ENCODE assay signal across 1 cellular context in genomic region chr6:53718597-53719460, GRCh38.
TF ChIP-seq lines count a peak whose summit lies in the region.

No MANE protein-coding gene starts in this region.

TF ChIP-seq in GM23338, 12 proteins besides CTCF, POLR2A, EP300 and RAD21 (continued from another document):
- TF ChIP-seq ZNF462 (CRISPR knock-in tag; IDR thresholded peaks at IDR 0.05) (no peak), REST (IDR thresholded peaks at IDR 0.05; ENCODE audit: unreplicated experiment) (no peak), NANOG (IDR thresholded peaks at IDR 0.05; ENCODE audit: borderline replicate concordance) (no peak), JUNB (IDR thresholded peaks at IDR 0.05; ENCODE audit: unreplicated experiment) (no peak), EZH2 (IDR thresholded peaks at IDR 0.05; ENCODE audit: low read depth, unreplicated experiment) (no peak), ZNF114 (CRISPR knock-in tag; IDR thresholded peaks at IDR 0.05) (no peak)
